ENCODE assay signal across 8 cellular contexts in the genomic region with DNA sequence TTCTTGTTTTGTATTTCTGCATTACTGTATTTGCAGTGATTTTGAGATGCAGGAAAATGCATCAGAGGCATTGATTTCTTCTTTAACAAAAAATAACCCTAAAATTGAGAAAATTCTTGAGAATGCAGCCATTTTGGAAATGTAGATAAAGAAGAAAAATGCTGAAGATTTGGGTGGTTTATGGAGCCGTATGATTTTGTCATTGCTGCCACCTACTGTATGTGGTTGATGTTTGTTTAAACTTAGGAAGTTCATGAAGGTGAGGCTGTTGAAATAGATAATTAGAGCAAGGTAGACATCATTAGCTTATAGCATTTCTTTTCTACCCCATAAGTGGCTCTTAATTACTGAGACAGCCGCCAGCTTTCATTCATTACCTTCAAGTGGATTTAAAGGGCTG.
A peak's percentile ranks its signal among the peaks of the same experiment; 100 is the strongest.
DNase-seq lines count a peak whose midpoint lies in the region; ATAC-seq and TF ChIP-seq lines count a peak whose summit lies in the region.

No MANE protein-coding gene starts in this region.

- TF ChIP-seq CTCF in RWPE1 (conservative IDR thresholded peaks at IDR 0.05; ENCODE audit: low read depth) (peak; percentile 37; the same call in 1 of the 2 replicates), foreskin keratinocyte (conservative IDR thresholded peaks at IDR 0.05) (peak; percentile 65)

- no peaks in the 10 kb centered on the region for H3K27me3 ChIP-seq in foreskin keratinocyte

- in situ Hi-C loops in Caki2 (cut with HindIII; ENCODE audit: low pct_unique_long_range_greater_than_20kb, low sequenced_read_pairs), result no loop called here

- ATAC-seq in foreskin keratinocyte, result no peak
- ATAC-seq in GM21447 (IDR thresholded peaks at IDR 0.05; ENCODE audit: unreplicated experiment), result no peak
- ATAC-seq in GM21526 (IDR thresholded peaks at IDR 0.05; ENCODE audit: low FRiP score, unreplicated experiment), result no peak
- no peak for ATAC-seq in GM18868 (IDR thresholded peaks at IDR 0.05; ENCODE audit: unreplicated experiment)

- CTCF ChIA-PET in RWPE1 (lab: Yijun Ruan, JAX), result interaction anchor here (0.6 to 1.0 kb wide), 6 partner anchors 131 to 381 kb away, joined by 3 to 4 read pairs (median 3); no protein-coding TSS in a partner anchor

- DNase-seq in Caki2 (ENCODE audit: low read depth) (peak; percentile 31), HT-29 (ENCODE audit: low spot score) (peak; percentile 47), RWPE1 (ENCODE audit: low spot score) (peak; percentile 36), foreskin keratinocyte (peak in 1 of 2 donors; percentile 13), COLO668 (lab: John Stamatoyannopoulos, UW; ENCODE audit: unreplicated experiment) (no peak)

- H3K4me1 ChIP-seq in foreskin keratinocyte, result no peaks in the 10 kb centered on the region

- H3K27ac ChIP-seq in RWPE1, result no peak overlapping the region
- H3K27ac ChIP-seq in foreskin keratinocyte, result no peak overlapping the region

- POLR2A ChIA-PET in RWPE1 (lab: Yijun Ruan, JAX; ENCODE audit: low non-redundant PET), result no interaction called here
